In the genomic region with DNA sequence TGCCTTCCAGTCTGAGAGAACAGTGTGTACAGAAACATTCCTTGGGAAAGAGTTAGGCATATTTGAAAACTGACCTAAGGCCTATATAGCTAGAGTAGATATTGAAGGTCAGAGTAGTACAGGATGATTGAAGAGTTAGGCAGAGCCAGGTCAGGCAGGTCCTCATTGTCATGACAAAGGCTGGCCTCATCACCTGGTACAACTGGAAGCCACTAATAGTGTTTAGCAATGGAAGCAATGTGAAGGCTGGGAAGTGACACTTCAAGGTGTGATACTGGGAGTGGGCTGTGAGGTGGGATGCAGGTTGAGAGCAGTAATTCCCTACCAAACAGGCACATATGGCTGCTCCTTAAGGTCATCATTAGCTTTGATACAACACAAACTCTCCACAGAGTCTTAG, we compare ENCODE assay signal across 28 cellular contexts.
"Had no signal": no experiment of that assay in that cellular context is flagged by ENCODE, and none has a peak within 500 bp of the region (broad histone marks: within the 10 kb centered on the region; RNA-seq: fewer than 3 reads in every experiment).

No MANE protein-coding gene starts in this region.

- H3K9me3 Mint-ChIP-seq: mesothelial cell of epicardium had no signal

- ATAC-seq: esophagus mucosa, gastrocnemius medialis, heart right ventricle, left cardiac atrium, left lung, left ventricle myocardium superior, lower lobe of right lung, mucosa of descending colon had no signal

- H3K4me1 ChIP-seq: colonic mucosa, esophagus squamous epithelium, gastrocnemius medialis, left lung, lower lobe of right lung had no signal

- H3K4me1 Mint-ChIP-seq: immature natural killer cell had no signal

- H3K4me3 Mint-ChIP-seq: immature natural killer cell, mesothelial cell of epicardium had no signal

- H3K27ac Mint-ChIP-seq: immature natural killer cell, mesothelial cell of epicardium had no signal

- H3K36me3 Mint-ChIP-seq: immature natural killer cell, mesothelial cell of epicardium had no signal

- H3K9me3 ChIP-seq: colonic mucosa, esophagus squamous epithelium, gastrocnemius medialis, heart right ventricle, left lung, lower lobe of right lung, mucosa of descending colon had no signal

- H3K27me3 ChIP-seq: colonic mucosa, dorsolateral prefrontal cortex, esophagus squamous epithelium, gastrocnemius medialis, heart right ventricle, left lung had no signal

- DNase-seq: colonic mucosa; cortex of kidney; dermis blood vessel endothelial cell; dorsolateral prefrontal cortex; effector CD4-positive, alpha-beta T cell; effector memory CD4-positive, alpha-beta T cell; erythroblast; esophagus squamous epithelium; foreskin fibroblast; foreskin melanocyte; gastrocnemius medialis; glutamatergic neuron; head of caudate nucleus; heart right ventricle; hippocampal formation; immature natural killer cell; left cardiac atrium; left lung; left ventricle myocardium superior; lower lobe of right lung; mesenchymal stem cell; mucosa of descending colon had no signal

- H3K4me3 ChIP-seq: colonic mucosa, dorsolateral prefrontal cortex, esophagus squamous epithelium, gastrocnemius medialis, heart right ventricle, left lung, lower lobe of right lung, mucosa of descending colon had no signal

- H3K27ac ChIP-seq: colonic mucosa, dorsolateral prefrontal cortex, epithelial cell of prostate, esophagus squamous epithelium, gastrocnemius medialis, heart right ventricle, left lung, lower lobe of right lung had no signal

- H3K36me3 ChIP-seq: colonic mucosa, esophagus squamous epithelium, gastrocnemius medialis, heart right ventricle, left lung, lower lobe of right lung had no signal

- FAIRE-seq: endometrium, islet of Langerhans, keratinocyte had no signal
